In genomic region chr14:61608245-61609142, GRCh38 we compare ENCODE assay signal across 10 cellular contexts.
A peak's percentile ranks its signal among the peaks of the same experiment; 100 is the strongest.
DNase-seq lines count a peak whose midpoint lies in the region; ATAC-seq and TF ChIP-seq lines count a peak whose summit lies in the region.
"Had no signal": no experiment of that assay in that cellular context is flagged by ENCODE, and none has a peak within 500 bp of the region (broad histone marks: within the 10 kb centered on the region; RNA-seq: fewer than 3 reads in every experiment).

No MANE protein-coding gene starts in this region.

- H3K4me1 Mint-ChIP-seq in activated T-helper 17 cell treated with anti-CD3 and anti-CD28 coated beads, Interleukin-2, amount 50 U/mL, for 72 hours = peaks cover 5% of the 10 kb centered on the region

- DNase-seq in NCI-H146 treated with DMSO at 0.1 percent for 48 hours (lab: John Stamatoyannopoulos, UW; ENCODE audit: unreplicated experiment) (peak; percentile 88), breast epithelium (ENCODE audit: low spot score in 2 of 2) (no peak), left lung (no peak), ascending aorta (ENCODE audit: low spot score in 2 of 2) (no peak), kidney glomerular epithelial cell (lab: John Stamatoyannopoulos, UW) (no peak)

- ATAC-seq in left lung (peak; percentile 79), HG02885 (IDR thresholded peaks at IDR 0.05; ENCODE audit: poor library complexity, unreplicated experiment) (no peak)
- ATAC-seq in activated T-helper 17 cell treated with anti-CD3 and anti-CD28 coated beads, Interleukin-2, amount 50 U/mL, for 72 hours (replicated peaks) = no peak

- no peaks in the 10 kb centered on the region for H3K9me3 Mint-ChIP-seq in activated T-helper 17 cell treated with anti-CD3 and anti-CD28 coated beads, Interleukin-2, amount 50 U/mL, for 72 hours

- H3K27me3 ChIP-seq in ACC112 (ENCODE audit: insufficient read depth, low read length) = no peaks in the 10 kb centered on the region
- H3K27me3 ChIP-seq in breast epithelium = no peaks in the 10 kb centered on the region
- H3K27me3 ChIP-seq in left lung = no peaks in the 10 kb centered on the region
- H3K27me3 ChIP-seq in ascending aorta = no peaks in the 10 kb centered on the region
- H3K27me3 ChIP-seq: cardiac muscle cell had no signal

- H3K4me3 Mint-ChIP-seq in activated T-helper 17 cell treated with anti-CD3 and anti-CD28 coated beads, Interleukin-2, amount 50 U/mL, for 72 hours = no peak overlapping the region

- peaks cover 53% of the 10 kb centered on the region for H3K4me1 ChIP-seq in ACC112 (ENCODE audit: control insufficient read depth, insufficient read depth, low read length, unreplicated experiment)
- H3K4me1 ChIP-seq in breast epithelium = peaks cover 0 to 6% of the 10 kb centered on the region in 2 donors
- peaks cover 12 to 25% of the 10 kb centered on the region in 2 donors for H3K4me1 ChIP-seq in left lung
- H3K4me1 ChIP-seq in ascending aorta = no peaks in the 10 kb centered on the region

- H3K27ac ChIP-seq in ACC112 (ENCODE audit: low read depth, low read length) (peak overlapping the region; percentile 83), breast epithelium (peak overlapping the region; percentile 60 to 70), left lung (peak overlapping the region; percentile 39 to 41), ascending aorta (no peak overlapping the region)
- H3K27ac ChIP-seq: C4-2B, cardiac muscle cell had no signal

- peaks cover 11% of the 10 kb centered on the region for H3K79me2 ChIP-seq in ACC112 (ENCODE audit: control insufficient read depth, insufficient read depth, low read length, unreplicated experiment)

- H3K27me3 Mint-ChIP-seq in activated T-helper 17 cell treated with anti-CD3 and anti-CD28 coated beads, Interleukin-2, amount 50 U/mL, for 72 hours = no peaks in the 10 kb centered on the region

- peak overlapping the region; percentile 68 for H2AFZ ChIP-seq in ACC112 (ENCODE audit: low read length, unreplicated experiment)

- no peak overlapping the region for H3K27ac Mint-ChIP-seq in activated T-helper 17 cell treated with anti-CD3 and anti-CD28 coated beads, Interleukin-2, amount 50 U/mL, for 72 hours

- TF ChIP-seq POLR2A in breast epithelium (IDR thresholded peaks at IDR 0.05) = no peak

- H3K36me3 ChIP-seq in ACC112 (ENCODE audit: insufficient read depth, low read length) = no peaks in the 10 kb centered on the region; the same call in 1 of the 2 replicates
- no peaks in the 10 kb centered on the region for H3K36me3 ChIP-seq in breast epithelium
- H3K36me3 ChIP-seq in left lung = no peaks in the 10 kb centered on the region
- no peaks in the 10 kb centered on the region for H3K36me3 ChIP-seq in ascending aorta
- H3K36me3 ChIP-seq: cardiac muscle cell had no signal

- H3K9me3 ChIP-seq in breast epithelium (no peaks in the 10 kb centered on the region), left lung (no peaks in the 10 kb centered on the region), ascending aorta (no peaks in the 10 kb centered on the region)

- intact Hi-C loops in breast epithelium (cut with DNase I; ENCODE audit: low total_unique reads) = no loop called here
- intact Hi-C loops in left lung (cut with DNase I) = no loop called here
- intact Hi-C loops in ascending aorta (cut with DNase I) = no loop called here

- no peak for TF ChIP-seq CTCF in breast epithelium (IDR thresholded peaks at IDR 0.05)
- no peak for TF ChIP-seq CTCF in left lung (IDR thresholded peaks at IDR 0.05)
- TF ChIP-seq CTCF in ascending aorta (IDR thresholded peaks at IDR 0.05) = no peak

- H3K36me3 Mint-ChIP-seq in activated T-helper 17 cell treated with anti-CD3 and anti-CD28 coated beads, Interleukin-2, amount 50 U/mL, for 72 hours (ENCODE audit: low read depth) = no peaks in the 10 kb centered on the region

- H3K4me3 ChIP-seq in ACC112 (ENCODE audit: low read depth, low read length) (peak overlapping the region; percentile 40; the same call in 1 of the 2 replicates), breast epithelium (no peak overlapping the region), left lung (no peak overlapping the region), ascending aorta (no peak overlapping the region)
- H3K4me3 ChIP-seq: cardiac muscle cell had no signal

Comparison
In these comparisons a context has a peak if more than half of its experiments do, and no peak if none do; other contexts are left out.
1. H3K27ac ChIP-seq: peak in ACC112 (single experiment), breast epithelium (2 of 2) and left lung (2 of 2); none in ascending aorta (0 of 2).